ENCODE assay signal across 10 cellular contexts in genomic region chr1:224894915-224895314, GRCh38. TPM values are rescaled to one million over a fixed set of nuclear protein-coding genes. Genes with fewer than 3 reads are reported as not detected.
DNase-seq lines count a peak whose midpoint lies in the region; ATAC-seq and TF ChIP-seq lines count a peak whose summit lies in the region.
"Had no signal": no experiment of that assay in that cellular context is flagged by ENCODE, and none has a peak within 500 bp of the region (broad histone marks: within the 10 kb centered on the region; RNA-seq: fewer than 3 reads in every experiment).

No MANE protein-coding gene starts in this region.

- H3K9me3 ChIP-seq in psoas muscle (no peaks in the 10 kb centered on the region), gastroesophageal sphincter (no peaks in the 10 kb centered on the region)

- H3K56ac ChIP-seq in mesendoderm (ENCODE audit: low read length) = no peak overlapping the region

- WGBS in mesendoderm (ENCODE audit: extremely low coverage, insufficient coverage, low lambda C conversion rate) = no CpG with 5 or more reads among the region's 3 CpGs
- WGBS in psoas muscle, 3 donors = 15 to 24% (median 17%) methylated on average over 3 of the region's 3 CpGs
- 0 to 20% methylated on average over 3 of the region's 3 CpGs for WGBS in gastroesophageal sphincter (ENCODE audit: low coverage in 1 of 2), 2 donors

- H3K23ac ChIP-seq in mesendoderm (ENCODE audit: low read length) = no peak overlapping the region

- H2BK5ac ChIP-seq in mesendoderm (ENCODE audit: low read length) = no peak overlapping the region

- H2AK5ac ChIP-seq in mesendoderm (ENCODE audit: low read length) = no peak overlapping the region

- H3K79me1 ChIP-seq in mesendoderm (ENCODE audit: low read length) = no peaks in the 10 kb centered on the region

- in situ Hi-C loops in KBM-7 (cut with MboI; ENCODE audit: low pct_unique_long_range_greater_than_20kb, low sequenced_read_pairs) = no loop called here

- no peaks in the 10 kb centered on the region for H3K36me3 ChIP-seq in mesendoderm (ENCODE audit: control insufficient read depth, insufficient read depth, low read length)
- H3K36me3 ChIP-seq in psoas muscle (ENCODE audit: insufficient read depth in 1 of 2, low read depth in 1 of 2) = no peaks in the 10 kb centered on the region
- H3K36me3 ChIP-seq in gastroesophageal sphincter = no peaks in the 10 kb centered on the region
- H3K36me3 ChIP-seq: lower lobe of right lung had no signal

- H3K27me3 ChIP-seq in mesendoderm (ENCODE audit: insufficient read depth, low read length, poor library complexity) (no peaks in the 10 kb centered on the region), psoas muscle (ENCODE audit: insufficient read depth in 3 of 3, low read length in 2 of 3) (no peaks in the 10 kb centered on the region), gastroesophageal sphincter (no peaks in the 10 kb centered on the region)

- no peak overlapping the region for H3K27ac ChIP-seq in mesendoderm (ENCODE audit: low read depth, low read length)
- no peak overlapping the region for H3K27ac ChIP-seq in caudate nucleus (ENCODE audit: low read depth, low read length)
- no peak overlapping the region for H3K27ac ChIP-seq in psoas muscle
- no peak overlapping the region for H3K27ac ChIP-seq in gastroesophageal sphincter
- H3K27ac ChIP-seq: lower lobe of right lung had no signal

- no peak overlapping the region for H4K5ac ChIP-seq in mesendoderm (ENCODE audit: low read length)

- H3K4me3 ChIP-seq in mesendoderm (ENCODE audit: low read length) = no peak overlapping the region
- no peak overlapping the region for H3K4me3 ChIP-seq in psoas muscle
- H3K4me3 ChIP-seq in gastroesophageal sphincter = no peak overlapping the region
- H3K4me3 ChIP-seq: lower lobe of right lung had no signal

- no peak for TF ChIP-seq POLR2A in gastroesophageal sphincter (IDR thresholded peaks at IDR 0.05)

- H3K18ac ChIP-seq in mesendoderm (ENCODE audit: low read length) = no peak overlapping the region

- no peak overlapping the region for H3K9ac ChIP-seq in mesendoderm (ENCODE audit: low read length)

- TF ChIP-seq EP300 in gastroesophageal sphincter (IDR thresholded peaks at IDR 0.05) = no peak

- ATAC-seq in psoas muscle (no peak), gastroesophageal sphincter (no peak)
- ATAC-seq: lower lobe of right lung had no signal

- TF ChIP-seq CTCF in psoas muscle (IDR thresholded peaks at IDR 0.05) (no peak), gastroesophageal sphincter (IDR thresholded peaks at IDR 0.05) (peak in 2 of 4 experiments; percentile 24 to 26)

- intact Hi-C loops in psoas muscle (cut with DNase I) = no loop called here

- H3K4me2 ChIP-seq in mesendoderm (ENCODE audit: low read length) = no peak overlapping the region

- no peaks in the 10 kb centered on the region for H3K4me1 ChIP-seq in mesendoderm (ENCODE audit: control insufficient read depth, low read depth, low read length)
- no peaks in the 10 kb centered on the region for H3K4me1 ChIP-seq in psoas muscle
- no peaks in the 10 kb centered on the region for H3K4me1 ChIP-seq in gastroesophageal sphincter
- H3K4me1 ChIP-seq: lower lobe of right lung had no signal

- H4K8ac ChIP-seq in mesendoderm (ENCODE audit: low read depth, low read length) = no peak overlapping the region

- H2BK120ac ChIP-seq in mesendoderm (ENCODE audit: low read depth, low read length) = no peak overlapping the region

- H3K4ac ChIP-seq in mesendoderm (ENCODE audit: low read depth, low read length) = no peak overlapping the region

- no peaks in the 10 kb centered on the region for H3K79me2 ChIP-seq in mesendoderm (ENCODE audit: control insufficient read depth, insufficient read depth, low read length)

- no peak overlapping the region for H2BK15ac ChIP-seq in mesendoderm (replicated peaks; ENCODE audit: low read depth)

- peak; percentile 17 for DNase-seq in EL
- DNase-seq in KBM-7 = peak; percentile 16
- peak; percentile 36 for DNase-seq in astrocyte of the hippocampus (ENCODE audit: low read depth, low spot score)
- peak; percentile 79 for DNase-seq in mesendoderm
- DNase-seq in caudate nucleus (lab: John Stamatoyannopoulos, UW) = no peak
- DNase-seq in NK-92 treated with Interleukin-12 subunit alpha and Interleukin-12 subunit beta, amount 100 ng/mL, for 24 hours (lab: John Stamatoyannopoulos, UW) = no peak
- no peak for DNase-seq in psoas muscle
- DNase-seq: activated naive CD8-positive, alpha-beta T cell treated with anti-CD3 and anti-CD28 coated beads for 36 hours; lower lobe of right lung had no signal

RNA-seq across cellular contexts. Expression of gene DNAH14, which starts 34.6 kb away (rescaled TPM):
- polyA plus RNA-seq in mesendoderm (2013, experiment 1 of 2) = 27.2 TPM
- polyA plus RNA-seq in mesendoderm (2013, experiment 2 of 2) = 27.8 TPM
- total RNA-seq in psoas muscle (1 to 10 TPM in 1 of 4 donors, under 1 TPM in 3; 0.41 to 1.8 (median 0.83) TPM), gastroesophageal sphincter (10 to 100 TPM in 3 of 4 donors, 1 to 10 TPM in 1; 9.5 to 32.4 (median 14.8) TPM)
- polyA plus RNA-seq in psoas muscle = under 1 TPM in 1 of 3 donors, not detected in 2; 0.07 TPM

Comparison
In these comparisons a context has a peak if more than half of its experiments do, and no peak if none do; other contexts are left out.
1. DNase-seq: peak in EL (single experiment), KBM-7 (single experiment), astrocyte of the hippocampus (single experiment) and mesendoderm (single experiment); none in caudate nucleus (0 of 61), NK-92 treated with Interleukin-12 subunit alpha and Interleukin-12 subunit beta, amount 100 ng/mL, for 24 hours (single experiment) and psoas muscle (0 of 2).